ENCODE assay signal across 9 cellular contexts in the genomic region with DNA sequence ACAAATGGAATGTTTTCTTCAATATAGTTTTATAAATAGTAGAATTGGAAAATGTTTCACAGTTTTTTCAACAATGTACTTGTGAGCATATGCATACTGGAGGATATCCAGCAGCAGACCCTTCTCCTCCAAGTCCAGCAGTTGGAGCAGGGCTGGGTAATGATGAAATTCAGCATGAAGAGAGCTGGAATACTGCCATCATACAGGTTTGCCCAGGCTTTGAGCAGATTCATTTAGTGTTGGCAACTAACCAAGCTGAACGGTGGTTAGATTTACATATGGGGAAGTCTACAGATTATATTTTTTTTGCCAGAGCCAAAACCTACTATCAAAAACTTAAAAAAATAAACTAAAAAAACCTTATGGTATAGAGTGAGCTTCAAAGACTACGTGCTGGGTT. TPM values are rescaled to one million over a fixed set of nuclear protein-coding genes. Genes with fewer than 3 reads are reported as not detected.
DNase-seq lines count a peak whose midpoint lies in the region; ATAC-seq and TF ChIP-seq lines count a peak whose summit lies in the region.
"Had no signal": no experiment of that assay in that cellular context is flagged by ENCODE, and none has a peak within 500 bp of the region (broad histone marks: within the 10 kb centered on the region; RNA-seq: fewer than 3 reads in every experiment).

No MANE protein-coding gene starts in this region.

- peak overlapping the region; percentile 34 for H3K27ac ChIP-seq in HUES48 (ENCODE audit: low read depth, low read length)

- ATAC-seq in HG03135 (IDR thresholded peaks at IDR 0.05; ENCODE audit: unreplicated experiment), result no peak

- peaks cover 16% of the 10 kb centered on the region; the same call in 1 of the 2 replicates for H3K36me3 ChIP-seq in HUES48 (ENCODE audit: control insufficient read depth, insufficient read depth, low read length)

- TF ChIP-seq CTCF in choroid plexus epithelial cell (conservative IDR thresholded peaks at IDR 0.05; ENCODE audit: low read depth, low read length) (no peak), retinal pigment epithelial cell (conservative IDR thresholded peaks at IDR 0.05; ENCODE audit: low read depth, low read length) (no peak)

- H3K4me1 ChIP-seq in HUES48 (ENCODE audit: control insufficient read depth, insufficient read depth, low read length), result peaks cover 11% of the 10 kb centered on the region

- no peak overlapping the region for H3K4me3 ChIP-seq in HUES48 (ENCODE audit: low read depth, low read length)
- no peak overlapping the region for H3K4me3 ChIP-seq in choroid plexus epithelial cell (ENCODE audit: low read depth, low read length)
- H3K4me3 ChIP-seq in retinal pigment epithelial cell (ENCODE audit: low read length), result no peak overlapping the region

- DNase-seq in NCI-H446 (lab: John Stamatoyannopoulos, UW) (peak; percentile 86 to 98), choroid plexus epithelial cell (ENCODE audit: low read depth) (peak; percentile 82), retinal pigment epithelial cell (ENCODE audit: low read depth) (peak; percentile 43), A172 (ENCODE audit: low spot score) (no peak), amniotic stem cell (lab: John Stamatoyannopoulos, UW) (no peak), epidermal melanocyte (ENCODE audit: insufficient read length, low spot score) (no peak)
- DNase-seq: NCI-H774 had no signal

- no peak overlapping the region for H3K9ac ChIP-seq in HUES48 (ENCODE audit: low read depth, low read length)

- no peaks in the 10 kb centered on the region for H3K27me3 ChIP-seq in HUES48 (ENCODE audit: control insufficient read depth, insufficient read depth, low read length)

- H3K9me3 ChIP-seq in HUES48 (ENCODE audit: control insufficient read depth, insufficient read depth, low read length), result no peaks in the 10 kb centered on the region

RNA-seq across cellular contexts. Expression of gene WDR3, which starts 38.4 kb away (rescaled TPM):
- 40.7 and 53.2 TPM in 2 replicates for total RNA-seq in A172 (2014; rRNA removed; shearing (Covaris generic))

RNA-seq across cellular contexts. Expression of gene GDAP2, which starts 38.5 kb away (rescaled TPM):
- 24.1 and 25.3 TPM in 2 replicates for total RNA-seq in A172 (2014; rRNA removed; shearing (Covaris generic))

Comparison
In these comparisons a context has a peak if more than half of its experiments do, and no peak if none do; other contexts are left out.
1. DNase-seq: peak in NCI-H446 (2 of 2), choroid plexus epithelial cell (single experiment) and retinal pigment epithelial cell (single experiment); none in A172 (single experiment), amniotic stem cell (single experiment) and epidermal melanocyte (single experiment).